In genomic region chr10:61464461-61465215, GRCh38 we compare ENCODE assay signal across 16 cellular contexts. TPM values are rescaled to one million over a fixed set of nuclear protein-coding genes. Genes with fewer than 3 reads are reported as not detected.
DNase-seq lines count a peak whose midpoint lies in the region; ATAC-seq and TF ChIP-seq lines count a peak whose summit lies in the region.
"Had no signal": no experiment of that assay in that cellular context is flagged by ENCODE, and none has a peak within 500 bp of the region (broad histone marks: within the 10 kb centered on the region; RNA-seq: fewer than 3 reads in every experiment).

No MANE protein-coding gene starts in this region.

- TF ChIP-seq POLR2A in sigmoid colon (IDR thresholded peaks at IDR 0.05) (no peak), Peyer's patch (IDR thresholded peaks at IDR 0.05) (no peak)

- H3K27me3 ChIP-seq in sigmoid colon (no peaks in the 10 kb centered on the region), Peyer's patch (no peaks in the 10 kb centered on the region), aorta (ENCODE audit: control insufficient read depth in 1 of 2, insufficient read depth in 2 of 2, low read length in 1 of 2) (no peaks in the 10 kb centered on the region)
- H3K27me3 ChIP-seq: tibial nerve had no signal

- H3K4me1 Mint-ChIP-seq in HFFc6 (ENCODE audit: low read depth) = peaks cover 36% of the 10 kb centered on the region
- H3K4me1 Mint-ChIP-seq: natural killer cell had no signal

- DNase-seq in A172 (ENCODE audit: low spot score) (peak; percentile 67), HFFc6 (peak; percentile 62), astrocyte of the cerebellum (ENCODE audit: low read depth) (peak; percentile 18), inferior parietal cortex (ENCODE audit: extremely low spot score) (peak; percentile 28), sigmoid colon (no peak), cortex of kidney (lab: John Stamatoyannopoulos, UW) (no peak), Peyer's patch (no peak), aorta (no peak)
- DNase-seq: activated gamma-delta T cell, kidney, natural killer cell, NCI-H1417, NCI-H526 had no signal

- TF ChIP-seq CTCF in HFFc6 (IDR thresholded peaks at IDR 0.05) (no peak), astrocyte of the cerebellum (IDR thresholded peaks at IDR 0.05; ENCODE audit: low read depth, low read length, missing control alignments) (no peak), sigmoid colon (IDR thresholded peaks at IDR 0.05) (no peak), Peyer's patch (IDR thresholded peaks at IDR 0.05) (no peak)

- H3K9me3 ChIP-seq in sigmoid colon (no peaks in the 10 kb centered on the region), Peyer's patch (no peaks in the 10 kb centered on the region), aorta (ENCODE audit: control insufficient read depth, low read length) (no peaks in the 10 kb centered on the region)
- H3K9me3 ChIP-seq: tibial nerve had no signal

- no peak for TF ChIP-seq EP300 in sigmoid colon (IDR thresholded peaks at IDR 0.05)

- H3K27ac ChIP-seq in sigmoid colon (peak overlapping the region in 1 of 4 donors; percentile 30), Peyer's patch (no peak overlapping the region), aorta (ENCODE audit: low read depth in 1 of 2, low read length in 2 of 2) (no peak overlapping the region)
- H3K27ac ChIP-seq: RWPE1, tibial nerve had no signal

- WGBS in sigmoid colon, 2 donors = 60 to 72% methylated on average over 6 of the region's 6 CpGs
- WGBS in aorta, 2 donors = 52 to 60% methylated on average over 6 of the region's 6 CpGs

- H3K4me3 Mint-ChIP-seq in HFFc6 = no peak overlapping the region; the same call in 1 of the 2 replicates
- H3K4me3 Mint-ChIP-seq: natural killer cell had no signal

- no peak overlapping the region for H3K4me3 ChIP-seq in astrocyte of the cerebellum (ENCODE audit: low read depth, low read length)
- H3K4me3 ChIP-seq in sigmoid colon = no peak overlapping the region
- H3K4me3 ChIP-seq in Peyer's patch = no peak overlapping the region
- no peak overlapping the region for H3K4me3 ChIP-seq in aorta (ENCODE audit: low read length in 2 of 2)
- H3K4me3 ChIP-seq: tibial nerve had no signal

- no peak for ATAC-seq in aorta (ENCODE audit: low FRiP score)
- ATAC-seq: HCT116, natural killer cell had no signal

- H3K27me3 Mint-ChIP-seq in HFFc6 (ENCODE audit: insufficient read depth) = peaks cover 2% of the 10 kb centered on the region

- H3K9me3 Mint-ChIP-seq in HFFc6 = no peaks in the 10 kb centered on the region

- intact Hi-C loops in sigmoid colon (cut with DNase I) (no loop called here), aorta (cut with DNase I) (no loop called here)

- H3K36me3 Mint-ChIP-seq in HFFc6 (ENCODE audit: low read depth) = no peaks in the 10 kb centered on the region
- H3K36me3 Mint-ChIP-seq: natural killer cell had no signal

- in situ Hi-C loops in astrocyte of the cerebellum (cut with HindIII; ENCODE audit: low sequenced_read_pairs) = no loop called here

- H3K4me1 ChIP-seq in sigmoid colon (peaks cover 0 to 24% (median 11%) of the 10 kb centered on the region in 4 donors), Peyer's patch (no peaks in the 10 kb centered on the region), aorta (ENCODE audit: control insufficient read depth in 1 of 2, insufficient read depth in 2 of 2, low read length in 2 of 2) (peaks cover 0 to 2% of the 10 kb centered on the region in 2 donors)

- no peaks in the 10 kb centered on the region for H3K36me3 ChIP-seq in sigmoid colon
- H3K36me3 ChIP-seq in Peyer's patch = no peaks in the 10 kb centered on the region
- no peaks in the 10 kb centered on the region for H3K36me3 ChIP-seq in aorta (ENCODE audit: control insufficient read depth in 1 of 2, insufficient read depth in 2 of 2, low read length in 1 of 2)
- H3K36me3 ChIP-seq: tibial nerve had no signal

- peak overlapping the region; percentile 42 for H3K27ac Mint-ChIP-seq in HFFc6
- H3K27ac Mint-ChIP-seq: natural killer cell had no signal

RNA-seq across cellular contexts. Expression of gene TMEM26, which starts 11.5 kb away (rescaled TPM):
- total RNA-seq in A172 (2014; rRNA removed; shearing (Covaris generic)) = not detected in 2 replicates
- total RNA-seq in HFFc6 (2021; fragmentation: NEBNext Ultra II Directional; extraction: Animal tissue kit (Norgen Biotek cat#: 25700)) = not detected
- total RNA-seq in sigmoid colon (1 to 10 TPM in 1 of 4 donors, under 1 TPM in 3; 0.14 to 2.2 (median 0.43) TPM), Peyer's patch (1 to 10 TPM in 1 of 4 donors, under 1 TPM in 3; 0.53 to 2.5 (median 0.69) TPM), aorta (under 1 TPM; 0.54 to 0.62 TPM)
- polyA plus RNA-seq in sigmoid colon (1 to 10 TPM in 1 of 3 donors, under 1 TPM in 2; under 0.01 to 2.3 (median 0.29) TPM), aorta (1 to 10 TPM in 1 of 2 donors, under 1 TPM in 1; 0.25 to 1.3 TPM)
- total RNA-seq: natural killer cell had no signal

Comparison
In these comparisons a context has a peak if more than half of its experiments do, and no peak if none do; other contexts are left out.
1. DNase-seq: peak in A172 (single experiment), HFFc6 (single experiment), astrocyte of the cerebellum (single experiment) and inferior parietal cortex (single experiment); none in sigmoid colon (single experiment), cortex of kidney (single experiment), Peyer's patch (0 of 3) and aorta (0 of 2).